In the genomic region with DNA sequence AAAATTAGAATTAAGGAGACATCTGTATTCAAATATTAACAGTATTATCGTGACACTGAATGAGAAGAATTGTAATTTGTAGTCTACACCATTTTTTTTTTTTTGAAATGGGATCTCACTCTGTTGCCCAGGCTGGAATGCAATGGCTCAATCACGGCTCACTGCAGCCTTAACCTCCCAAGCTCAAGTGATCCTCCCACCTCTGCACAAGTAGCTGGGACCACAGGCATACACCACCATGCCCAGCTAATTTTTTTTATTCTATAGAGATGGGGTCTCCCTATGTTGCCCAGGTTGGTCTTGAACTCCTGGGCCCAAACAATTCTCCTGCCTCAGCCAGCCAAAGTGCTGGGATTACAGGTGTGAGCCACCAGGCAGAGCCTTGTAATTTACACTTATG, we compare ENCODE assay signal across 2 cellular contexts.
A peak's percentile ranks its signal among the peaks of the same experiment; 100 is the strongest.
TF ChIP-seq lines count a peak whose summit lies in the region.

No MANE protein-coding gene starts in this region.

TF ChIP-seq in HepG2, 621 proteins besides CTCF, POLR2A, EP300 and RAD21:
- TF ChIP-seq ZNF121 (CRISPR knock-in tag; IDR thresholded peaks at IDR 0.05) (peak; percentile 82), RXRA (CRISPR knock-in tag; IDR thresholded peaks at IDR 0.05) (no peak)

TF ChIP-seq in K562, 482 proteins besides CTCF, POLR2A, EP300 and RAD21:
- TF ChIP-seq, protein P1, sequence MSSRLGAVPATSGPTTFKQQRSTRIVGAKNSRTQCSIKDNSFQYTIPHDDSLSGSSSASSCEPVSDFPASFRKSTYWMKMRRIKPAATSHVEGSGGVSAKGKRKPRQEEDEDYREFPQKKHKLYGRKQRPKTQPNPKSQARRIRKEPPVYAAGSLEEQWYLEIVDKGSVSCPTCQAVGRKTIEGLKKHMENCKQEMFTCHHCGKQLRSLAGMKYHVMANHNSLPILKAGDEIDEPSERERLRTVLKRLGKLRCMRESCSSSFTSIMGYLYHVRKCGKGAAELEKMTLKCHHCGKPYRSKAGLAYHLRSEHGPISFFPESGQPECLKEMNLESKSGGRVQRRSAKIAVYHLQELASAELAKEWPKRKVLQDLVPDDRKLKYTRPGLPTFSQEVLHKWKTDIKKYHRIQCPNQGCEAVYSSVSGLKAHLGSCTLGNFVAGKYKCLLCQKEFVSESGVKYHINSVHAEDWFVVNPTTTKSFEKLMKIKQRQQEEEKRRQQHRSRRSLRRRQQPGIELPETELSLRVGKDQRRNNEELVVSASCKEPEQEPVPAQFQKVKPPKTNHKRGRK (tag; IDR thresholded peaks at IDR 0.05), result no peak
- TF ChIP-seq RBM25 (IDR thresholded peaks at IDR 0.05; ENCODE audit: low read depth, low read length, severe bottlenecking) (peak; percentile 60), ZNF589 (CRISPR knock-in tag; IDR thresholded peaks at IDR 0.05; ENCODE audit: low read depth) (no peak), ATF1 (CRISPR knock-in tag; IDR thresholded peaks at IDR 0.05) (no peak), ATF1 (tag; IDR thresholded peaks at IDR 0.05) (no peak), MYNN (IDR thresholded peaks at IDR 0.05) (no peak), MYNN (CRISPR knock-in tag; IDR thresholded peaks at IDR 0.05) (no peak), ZNF274 (IDR thresholded peaks at IDR 0.05; ENCODE audit: borderline replicate concordance, low read depth, low read length) (no peak), ZNF121 (CRISPR knock-in tag; conservative IDR thresholded peaks at IDR 0.05) (peak; percentile 97), ZNF197 (CRISPR knock-in tag; IDR thresholded peaks at IDR 0.05; ENCODE audit: low read depth) (no peak), SNIP1 (IDR thresholded peaks at IDR 0.05; ENCODE audit: low read depth) (no peak), RBM15 (IDR thresholded peaks at IDR 0.05; ENCODE audit: insufficient read depth, low read length) (no peak), HMGN3 (IDR thresholded peaks at IDR 0.05; ENCODE audit: borderline replicate concordance, extremely low read depth, insufficient read length, low read depth, low read length) (no peak), GATAD2B (IDR thresholded peaks at IDR 0.05; ENCODE audit: borderline replicate concordance) (no peak), EP400 (IDR thresholded peaks at IDR 0.05) (no peak), HIVEP1 (CRISPR knock-in tag; IDR thresholded peaks at IDR 0.05) (no peak), RBFOX2 (IDR thresholded peaks at IDR 0.05; ENCODE audit: low read depth, low read length) (no peak), PHF8 (IDR thresholded peaks at IDR 0.05; ENCODE audit: borderline replicate concordance, low read length) (no peak), CAMTA2 (CRISPR knock-in tag; conservative IDR thresholded peaks at IDR 0.05) (no peak), BCOR (IDR thresholded peaks at IDR 0.05) (0 out of 2 replicates have a peak, but pooled peaks have one; percentile 27), CREM (IDR thresholded peaks at IDR 0.05; ENCODE audit: low read depth) (no peak), RAD51 (IDR thresholded peaks at IDR 0.05; ENCODE audit: borderline replicate concordance, low read depth) (no peak)
- TF ChIP-seq, protein P2, sequence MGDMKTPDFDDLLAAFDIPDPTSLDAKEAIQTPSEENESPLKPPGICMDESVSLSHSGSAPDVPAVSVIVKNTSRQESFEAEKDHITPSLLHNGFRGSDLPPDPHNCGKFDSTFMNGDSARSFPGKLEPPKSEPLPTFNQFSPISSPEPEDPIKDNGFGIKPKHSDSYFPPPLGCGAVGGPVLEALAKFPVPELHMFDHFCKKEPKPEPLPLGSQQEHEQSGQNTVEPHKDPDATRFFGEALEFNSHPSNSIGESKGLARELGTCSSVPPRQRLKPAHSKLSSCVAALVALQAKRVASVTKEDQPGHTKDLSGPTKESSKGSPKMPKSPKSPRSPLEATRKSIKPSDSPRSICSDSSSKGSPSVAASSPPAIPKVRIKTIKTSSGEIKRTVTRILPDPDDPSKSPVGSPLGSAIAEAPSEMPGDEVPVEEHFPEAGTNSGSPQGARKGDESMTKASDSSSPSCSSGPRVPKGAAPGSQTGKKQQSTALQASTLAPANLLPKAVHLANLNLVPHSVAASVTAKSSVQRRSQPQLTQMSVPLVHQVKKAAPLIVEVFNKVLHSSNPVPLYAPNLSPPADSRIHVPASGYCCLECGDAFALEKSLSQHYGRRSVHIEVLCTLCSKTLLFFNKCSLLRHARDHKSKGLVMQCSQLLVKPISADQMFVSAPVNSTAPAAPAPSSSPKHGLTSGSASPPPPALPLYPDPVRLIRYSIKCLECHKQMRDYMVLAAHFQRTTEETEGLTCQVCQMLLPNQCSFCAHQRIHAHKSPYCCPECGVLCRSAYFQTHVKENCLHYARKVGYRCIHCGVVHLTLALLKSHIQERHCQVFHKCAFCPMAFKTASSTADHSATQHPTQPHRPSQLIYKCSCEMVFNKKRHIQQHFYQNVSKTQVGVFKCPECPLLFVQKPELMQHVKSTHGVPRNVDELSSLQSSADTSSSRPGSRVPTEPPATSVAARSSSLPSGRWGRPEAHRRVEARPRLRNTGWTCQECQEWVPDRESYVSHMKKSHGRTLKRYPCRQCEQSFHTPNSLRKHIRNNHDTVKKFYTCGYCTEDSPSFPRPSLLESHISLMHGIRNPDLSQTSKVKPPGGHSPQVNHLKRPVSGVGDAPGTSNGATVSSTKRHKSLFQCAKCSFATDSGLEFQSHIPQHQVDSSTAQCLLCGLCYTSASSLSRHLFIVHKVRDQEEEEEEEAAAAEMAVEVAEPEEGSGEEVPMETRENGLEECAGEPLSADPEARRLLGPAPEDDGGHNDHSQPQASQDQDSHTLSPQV (IDR thresholded peaks at IDR 0.05), result no peak
- TF ChIP-seq, protein P3, sequence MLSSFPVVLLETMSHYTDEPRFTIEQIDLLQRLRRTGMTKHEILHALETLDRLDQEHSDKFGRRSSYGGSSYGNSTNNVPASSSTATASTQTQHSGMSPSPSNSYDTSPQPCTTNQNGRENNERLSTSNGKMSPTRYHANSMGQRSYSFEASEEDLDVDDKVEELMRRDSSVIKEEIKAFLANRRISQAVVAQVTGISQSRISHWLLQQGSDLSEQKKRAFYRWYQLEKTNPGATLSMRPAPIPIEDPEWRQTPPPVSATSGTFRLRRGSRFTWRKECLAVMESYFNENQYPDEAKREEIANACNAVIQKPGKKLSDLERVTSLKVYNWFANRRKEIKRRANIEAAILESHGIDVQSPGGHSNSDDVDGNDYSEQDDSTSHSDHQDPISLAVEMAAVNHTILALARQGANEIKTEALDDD (IDR thresholded peaks at IDR 0.05), result no peak
- TF ChIP-seq, protein P4, sequence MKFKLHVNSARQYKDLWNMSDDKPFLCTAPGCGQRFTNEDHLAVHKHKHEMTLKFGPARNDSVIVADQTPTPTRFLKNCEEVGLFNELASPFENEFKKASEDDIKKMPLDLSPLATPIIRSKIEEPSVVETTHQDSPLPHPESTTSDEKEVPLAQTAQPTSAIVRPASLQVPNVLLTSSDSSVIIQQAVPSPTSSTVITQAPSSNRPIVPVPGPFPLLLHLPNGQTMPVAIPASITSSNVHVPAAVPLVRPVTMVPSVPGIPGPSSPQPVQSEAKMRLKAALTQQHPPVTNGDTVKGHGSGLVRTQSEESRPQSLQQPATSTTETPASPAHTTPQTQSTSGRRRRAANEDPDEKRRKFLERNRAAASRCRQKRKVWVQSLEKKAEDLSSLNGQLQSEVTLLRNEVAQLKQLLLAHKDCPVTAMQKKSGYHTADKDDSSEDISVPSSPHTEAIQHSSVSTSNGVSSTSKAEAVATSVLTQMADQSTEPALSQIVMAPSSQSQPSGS (CRISPR knock-in tag; IDR thresholded peaks at IDR 0.05), result no peak
TF ChIP-seq in K562: peak in this region for 3.
